8 cellular contexts compared by ENCODE assay signal in the genomic region with DNA sequence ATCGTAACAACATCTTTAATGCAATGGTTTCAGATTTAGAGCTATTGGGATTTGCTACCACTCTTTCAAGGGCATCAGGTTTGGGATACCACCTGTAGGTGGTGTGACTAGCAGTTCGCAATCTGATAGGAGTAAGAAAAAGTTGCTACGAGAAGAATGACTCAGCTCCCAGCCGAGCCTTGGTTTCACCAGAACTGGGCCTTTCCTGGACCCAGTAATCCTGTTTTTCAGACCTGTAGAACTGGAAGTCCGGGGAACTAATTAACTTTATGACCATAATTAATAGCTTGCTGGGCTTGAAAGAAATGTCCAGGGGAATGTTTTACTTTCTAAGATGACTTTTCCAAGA. TPM values are rescaled to one million over a fixed set of nuclear protein-coding genes. Genes with fewer than 3 reads are reported as not detected.
DNase-seq lines count a peak whose midpoint lies in the region; ATAC-seq lines count a peak whose summit lies in the region.

No MANE protein-coding gene starts in this region.

- no peak overlapping the region for H2AK5ac ChIP-seq in mesenchymal stem cell (ENCODE audit: low read length, severe bottlenecking)

- POLR2A ChIA-PET in T-cell (lab: Charles Lee), result interaction anchor here (0.6 to 4.9 kb wide), 4 partner anchors 10 to 722 kb away, joined by 3 to 39 read pairs (median 4); partner anchors contain the start of genes DAD1 (in 1 of the 2) and PABPN1 (in 1 of the 2)

- peaks cover 0 to 3% of the 10 kb centered on the region in 2 donors for H3K27me3 Mint-ChIP-seq in T-cell

- H3K79me1 ChIP-seq in mesenchymal stem cell (replicated peaks; ENCODE audit: low read length, poor library complexity, severe bottlenecking), result peaks cover 23% of the 10 kb centered on the region

- H3K9me3 Mint-ChIP-seq in T-cell, result no peaks in the 10 kb centered on the region

- peak overlapping the region; percentile 80 to 93 for H3K27ac Mint-ChIP-seq in T-cell

- H4K8ac ChIP-seq in mesenchymal stem cell (ENCODE audit: low read length), result no peak overlapping the region

- no peaks in the 10 kb centered on the region for H3K27me3 ChIP-seq in effector memory CD4-positive, alpha-beta T cell (replicated peaks; ENCODE audit: control insufficient read depth, insufficient read depth, low read length, poor library complexity, severe bottlenecking)
- H3K27me3 ChIP-seq in mesenchymal stem cell (ENCODE audit: control insufficient read depth in 1 of 2, insufficient read depth in 1 of 2, low read length in 2 of 2) (peaks cover 0 to 3% of the 10 kb centered on the region in 2 experiments), stomach smooth muscle (ENCODE audit: control insufficient read depth in 1 of 2, insufficient read depth in 2 of 2, low read length in 2 of 2) (no peaks in the 10 kb centered on the region)

- peak overlapping the region in 1 of 2 experiments; percentile 50 for H3K18ac ChIP-seq in mesenchymal stem cell (ENCODE audit: low read depth in 1 of 2, low read length in 2 of 2)

- no peaks in the 10 kb centered on the region for H3K9me3 ChIP-seq in effector memory CD4-positive, alpha-beta T cell (ENCODE audit: control insufficient read depth, low read length)
- H3K9me3 ChIP-seq in mesenchymal stem cell (ENCODE audit: control insufficient read depth, low read length) (no peaks in the 10 kb centered on the region), stomach smooth muscle (ENCODE audit: control insufficient read depth in 2 of 2, low read length in 2 of 2) (no peaks in the 10 kb centered on the region)

- ATAC-seq in HG03354 (IDR thresholded peaks at IDR 0.05; ENCODE audit: poor library complexity, severe bottlenecking, unreplicated experiment), result peak; percentile 42
- ATAC-seq in T-cell (replicated peaks in 1 of 4), result peak; percentile 57 to 68 (median 61)

- peaks cover 32 to 38% (median 37%) of the 10 kb centered on the region in 3 donors for H3K4me1 Mint-ChIP-seq in T-cell

- peak overlapping the region; percentile 97 for H3K9ac ChIP-seq in mesenchymal stem cell (ENCODE audit: low read length)
- H3K9ac ChIP-seq in stomach smooth muscle (ENCODE audit: low read length in 2 of 2), result peak overlapping the region; percentile 65 to 86

- peak overlapping the region; percentile 66 for H3K27ac ChIP-seq in effector memory CD4-positive, alpha-beta T cell (ENCODE audit: insufficient read depth, low read length, poor library complexity, severe bottlenecking)
- peak overlapping the region; percentile 52 for H3K27ac ChIP-seq in mesenchymal stem cell (ENCODE audit: low read length, poor library complexity, severe bottlenecking)
- peak overlapping the region; percentile 76 for H3K27ac ChIP-seq in stomach smooth muscle (ENCODE audit: low read length)

- no peak overlapping the region for H2BK120ac ChIP-seq in mesenchymal stem cell (ENCODE audit: low read depth, low read length)

- CTCF ChIA-PET in T-cell (lab: Charles Lee), result interaction anchor here (0.7 to 3.1 kb wide), 10 partner anchors 10 to 224 kb away, joined by 3 to 27 read pairs (median 4); partner anchors contain the start of genes DAD1 (in 1 of the 2) and OXA1L (in 1 of the 2)

- no peak overlapping the region for H3K23ac ChIP-seq in mesenchymal stem cell (ENCODE audit: low read length in 2 of 2)

- peak overlapping the region; percentile 58 for H3K4me2 ChIP-seq in mesenchymal stem cell (ENCODE audit: low read length, poor library complexity, severe bottlenecking)

- DNase-seq in activated T-cell treated with anti-CD3 and anti-CD28 coated beads for 48 hours (ENCODE audit: low read depth), result peak; percentile 19
- DNase-seq in activated T-cell treated with anti-CD3 and anti-CD28 coated beads, Interleukin-2, amount 50 U/mL, for 1 hour, result no peak
- DNase-seq in T-cell, result peak in 11 of 34 experiments; percentile 4 to 24 (median 13)
- peak in 1 of 3 donors; percentile 8 for DNase-seq in effector memory CD4-positive, alpha-beta T cell
- peak; percentile 78 for DNase-seq in mesenchymal stem cell
- DNase-seq in NCI-H2029 (lab: John Stamatoyannopoulos, UW), result no peak

- H2BK5ac ChIP-seq in mesenchymal stem cell (ENCODE audit: low read depth, low read length, poor library complexity, severe bottlenecking), result no peak overlapping the region

- H3K36me3 Mint-ChIP-seq in T-cell, result peaks cover 26% of the 10 kb centered on the region

- no peak overlapping the region for H3K4ac ChIP-seq in mesenchymal stem cell (ENCODE audit: low read depth in 1 of 2, low read length in 2 of 2)

- H2BK15ac ChIP-seq in mesenchymal stem cell (ENCODE audit: low read depth, poor library complexity, severe bottlenecking), result no peak overlapping the region

- no peak overlapping the region for H3K14ac ChIP-seq in mesenchymal stem cell (ENCODE audit: low read length in 2 of 2)

- 6% methylated on average over 4 of the region's 5 CpGs for WGBS in mesenchymal stem cell

- H4K91ac ChIP-seq in mesenchymal stem cell (ENCODE audit: low read length), result no peak overlapping the region

- H3K4me1 ChIP-seq in effector memory CD4-positive, alpha-beta T cell (ENCODE audit: control insufficient read depth, insufficient read depth, low read length, poor library complexity, severe bottlenecking), result peaks cover 10% of the 10 kb centered on the region
- H3K4me1 ChIP-seq in mesenchymal stem cell (ENCODE audit: control insufficient read depth, insufficient read depth, low read depth, low read length) (peaks cover 7% of the 10 kb centered on the region), stomach smooth muscle (ENCODE audit: control insufficient read depth, insufficient read depth, low read length) (peaks cover 14% of the 10 kb centered on the region)

- peak overlapping the region; percentile 80 for H3K4me3 ChIP-seq in effector memory CD4-positive, alpha-beta T cell (ENCODE audit: insufficient read depth, low read depth, low read length, poor library complexity, severe bottlenecking)
- H3K4me3 ChIP-seq in mesenchymal stem cell (ENCODE audit: insufficient read depth in 1 of 2, low read depth in 1 of 2, low read length in 2 of 2) (peak overlapping the region; percentile 75 to 100), stomach smooth muscle (ENCODE audit: low read length in 2 of 2) (peak overlapping the region; percentile 78 to 94)

- H2AFZ ChIP-seq in mesenchymal stem cell (ENCODE audit: low read depth, low read length), result no peak overlapping the region

- peak overlapping the region; percentile 96 to 99 (median 97) for H3K4me3 Mint-ChIP-seq in T-cell

- H3K36me3 ChIP-seq in effector memory CD4-positive, alpha-beta T cell (ENCODE audit: control insufficient read depth, insufficient read depth, low read length), result peaks cover 18% of the 10 kb centered on the region
- H3K36me3 ChIP-seq in mesenchymal stem cell (ENCODE audit: control insufficient read depth in 1 of 2, insufficient read depth in 2 of 2, low read depth in 1 of 2, low read length in 2 of 2), result peaks cover 21 to 33% of the 10 kb centered on the region in 2 experiments
- peaks cover 21 to 24% of the 10 kb centered on the region in 2 donors for H3K36me3 ChIP-seq in stomach smooth muscle (ENCODE audit: control insufficient read depth in 2 of 2, insufficient read depth in 2 of 2, low read length in 2 of 2)

- H2BK12ac ChIP-seq in mesenchymal stem cell (ENCODE audit: low read length in 2 of 2), result no peak overlapping the region

RNA-seq across cellular contexts. Expression of gene ABHD4, which starts 0.8 kb away (rescaled TPM):
- 10 to 100 TPM; 10.1 to 20.9 (median 17.3) TPM for total RNA-seq in T-cell
- 32.7 TPM for polyA plus RNA-seq in mesenchymal stem cell (2013, experiment 1 of 2)
- 32.8 TPM for polyA plus RNA-seq in mesenchymal stem cell (2013, experiment 2 of 2)

RNA-seq across cellular contexts. Expression of gene DAD1, which starts 9.8 kb away (rescaled TPM):
- total RNA-seq in T-cell, result 100 to 1,000 TPM in 4 of 5 donors, 10 to 100 TPM in 1; 80.9 to 127 (median 113) TPM
- polyA plus RNA-seq in mesenchymal stem cell (2013, experiment 1 of 2), result 348 TPM
- polyA plus RNA-seq in mesenchymal stem cell (2013, experiment 2 of 2), result 351 TPM

RNA-seq across cellular contexts. Expression of gene OR6J1, which starts 45.3 kb away (rescaled TPM):
- not detected for total RNA-seq in T-cell
- not detected for polyA plus RNA-seq in mesenchymal stem cell (2013, experiment 1 of 2)
- not detected for polyA plus RNA-seq in mesenchymal stem cell (2013, experiment 2 of 2)

Comparison
In these comparisons a context has a peak if more than half of its experiments do, and no peak if none do; other contexts are left out.
1. DNase-seq: peak in activated T-cell treated with anti-CD3 and anti-CD28 coated beads for 48 hours (single experiment) and mesenchymal stem cell (single experiment); none in activated T-cell treated with anti-CD3 and anti-CD28 coated beads, Interleukin-2, amount 50 U/mL, for 1 hour (single experiment) and NCI-H2029 (single experiment).
2. Peak in every context shown above with its lines, with median percentiles within 50 percentile points of each other: H3K27ac ChIP-seq and H3K4me3 ChIP-seq.